23 cellular contexts compared by ENCODE assay signal in the genomic region with DNA sequence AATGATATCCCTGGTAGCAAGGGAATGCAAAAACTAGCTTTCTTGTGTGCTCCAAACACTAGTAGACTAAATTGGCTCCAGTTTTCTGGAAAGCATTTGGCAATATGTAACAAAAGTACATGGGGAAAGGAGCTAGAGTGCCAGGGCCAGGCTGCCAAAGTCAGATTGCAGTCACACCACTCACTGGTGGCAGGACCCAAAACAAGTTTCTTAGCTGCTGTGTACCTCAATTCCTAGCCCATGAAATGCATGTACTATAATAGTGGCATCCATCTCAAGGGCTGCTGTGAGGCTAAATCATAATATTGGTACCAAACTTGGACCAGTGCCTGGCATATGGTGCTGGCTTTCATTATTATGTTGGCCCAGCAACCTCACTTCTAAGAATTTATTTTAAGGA. TPM values are rescaled to one million over a fixed set of nuclear protein-coding genes. Genes with fewer than 3 reads are reported as not detected.
DNase-seq lines count a peak whose midpoint lies in the region; ATAC-seq and TF ChIP-seq lines count a peak whose summit lies in the region.
"Had no signal": no experiment of that assay in that cellular context is flagged by ENCODE, and none has a peak within 500 bp of the region (broad histone marks: within the 10 kb centered on the region; RNA-seq: fewer than 3 reads in every experiment).

No MANE protein-coding gene starts in this region.

- POLR2A ChIA-PET in activated CD8-positive, alpha-beta T cell treated with anti-CD3 and anti-CD28 coated beads, Interleukin-2, amount 10 ng/mL, durations not matched to agents 7 days and 5 days (lab: Charles Lee), result no interaction called here
- POLR2A ChIA-PET in activated CD8-positive, alpha-beta T cell treated with anti-CD3 and anti-CD28 coated beads for 36 hours (lab: Charles Lee), result no interaction called here

- H3K9me3 Mint-ChIP-seq in activated CD8-positive, alpha-beta T cell treated with anti-CD3 and anti-CD28 coated beads, Interleukin-2, amount 10 ng/mL, durations not matched to agents 7 days and 5 days (ENCODE audit: insufficient read depth), result no peaks in the 10 kb centered on the region
- H3K9me3 Mint-ChIP-seq in activated CD8-positive, alpha-beta T cell treated with anti-CD3 and anti-CD28 coated beads for 36 hours, result no peaks in the 10 kb centered on the region
- H3K9me3 Mint-ChIP-seq: CD4-positive, alpha-beta memory T cell; H9 had no signal

- no peak overlapping the region for H3K4me3 Mint-ChIP-seq in activated CD8-positive, alpha-beta T cell treated with anti-CD3 and anti-CD28 coated beads, Interleukin-2, amount 10 ng/mL, durations not matched to agents 7 days and 5 days
- no peak overlapping the region for H3K4me3 Mint-ChIP-seq in activated CD8-positive, alpha-beta T cell treated with anti-CD3 and anti-CD28 coated beads for 36 hours
- H3K4me3 Mint-ChIP-seq: CD4-positive, alpha-beta memory T cell; H9 had no signal

- peaks cover 15% of the 10 kb centered on the region for H3K27me3 Mint-ChIP-seq in activated CD8-positive, alpha-beta T cell treated with anti-CD3 and anti-CD28 coated beads, Interleukin-2, amount 10 ng/mL, durations not matched to agents 7 days and 5 days (ENCODE audit: low read depth)
- H3K27me3 Mint-ChIP-seq in activated CD8-positive, alpha-beta T cell treated with anti-CD3 and anti-CD28 coated beads for 36 hours, result peaks cover 2% of the 10 kb centered on the region

- intact Hi-C loops in activated CD8-positive, alpha-beta T cell treated with anti-CD3 and anti-CD28 coated beads for 36 hours (cut with micrococcal nuclease), result no loop called here
- intact Hi-C loops in body of pancreas (cut with DNase I) (no loop called here), sciatic nerve (cut with DNase I) (no loop called here)

- TF ChIP-seq EP300 in gastroesophageal sphincter (IDR thresholded peaks at IDR 0.05), result no peak

- H3K36me3 Mint-ChIP-seq in activated CD8-positive, alpha-beta T cell treated with anti-CD3 and anti-CD28 coated beads, Interleukin-2, amount 10 ng/mL, durations not matched to agents 7 days and 5 days (ENCODE audit: low read depth), result no peaks in the 10 kb centered on the region
- H3K36me3 Mint-ChIP-seq in activated CD8-positive, alpha-beta T cell treated with anti-CD3 and anti-CD28 coated beads for 36 hours (ENCODE audit: low read depth), result no peaks in the 10 kb centered on the region
- H3K36me3 Mint-ChIP-seq: CD4-positive, alpha-beta memory T cell had no signal

- CTCF ChIA-PET in activated CD8-positive, alpha-beta T cell treated with anti-CD3 and anti-CD28 coated beads, Interleukin-2, amount 10 ng/mL, durations not matched to agents 7 days and 5 days (lab: Charles Lee), result no interaction called here
- CTCF ChIA-PET in activated CD8-positive, alpha-beta T cell treated with anti-CD3 and anti-CD28 coated beads for 36 hours (lab: Charles Lee), result interaction anchor here (2.1 kb wide), 1 partner anchor 10 kb away, joined by 5 read pairs; no protein-coding TSS in a partner anchor

- no peaks in the 10 kb centered on the region for H3K4me1 Mint-ChIP-seq in activated CD8-positive, alpha-beta T cell treated with anti-CD3 and anti-CD28 coated beads, Interleukin-2, amount 10 ng/mL, durations not matched to agents 7 days and 5 days (ENCODE audit: low read depth)
- no peaks in the 10 kb centered on the region for H3K4me1 Mint-ChIP-seq in activated CD8-positive, alpha-beta T cell treated with anti-CD3 and anti-CD28 coated beads for 36 hours (ENCODE audit: low read depth)
- H3K4me1 Mint-ChIP-seq: CD4-positive, alpha-beta memory T cell had no signal

- H3K9me3 ChIP-seq in body of pancreas, result no peaks in the 10 kb centered on the region
- H3K9me3 ChIP-seq in gastroesophageal sphincter, result no peaks in the 10 kb centered on the region
- H3K9me3 ChIP-seq: BLaER1 had no signal

- no peak for TF ChIP-seq POLR2A in body of pancreas (IDR thresholded peaks at IDR 0.05)
- no peak for TF ChIP-seq POLR2A in gastroesophageal sphincter (IDR thresholded peaks at IDR 0.05)

- H3K27ac Mint-ChIP-seq in activated CD8-positive, alpha-beta T cell treated with anti-CD3 and anti-CD28 coated beads, Interleukin-2, amount 10 ng/mL, durations not matched to agents 7 days and 5 days, result no peak overlapping the region
- H3K27ac Mint-ChIP-seq in activated CD8-positive, alpha-beta T cell treated with anti-CD3 and anti-CD28 coated beads for 36 hours, result no peak overlapping the region
- H3K27ac Mint-ChIP-seq: CD4-positive, alpha-beta memory T cell had no signal

- no peak overlapping the region for H3K27ac ChIP-seq in body of pancreas
- H3K27ac ChIP-seq in gastroesophageal sphincter, result peak overlapping the region in 1 of 4 donors; percentile 17
- H3K27ac ChIP-seq: BLaER1, HL-60 had no signal

- peak; percentile 6 for DNase-seq in activated CD8-positive, alpha-beta T cell treated with anti-CD3 and anti-CD28 coated beads, Interleukin-2, amount 10 ng/mL, durations not matched to agents 7 days and 5 days
- DNase-seq in activated CD8-positive, alpha-beta T cell treated with anti-CD3 and anti-CD28 coated beads for 36 hours, result no peak
- DNase-seq in body of pancreas (no peak), sciatic nerve (ENCODE audit: low spot score) (no peak), NCI-H748 treated with DMSO at 0.1 percent for 48 hours (lab: John Stamatoyannopoulos, UW) (no peak)
- DNase-seq: CD4-positive, alpha-beta memory T cell; DMS53; EL; H9; NCI-H1417; NCI-H187; NCI-H2107; NCI-H510A treated with DMSO at 0.1 percent for 48 hours; NCI-H82 had no signal

- H3K36me3 ChIP-seq in body of pancreas (replicated peaks in 1 of 2; ENCODE audit: insufficient read depth in 1 of 2, low read depth in 2 of 2) (no peaks in the 10 kb centered on the region), gastroesophageal sphincter (peaks cover 0 to 37% of the 10 kb centered on the region in 2 donors)
- H3K36me3 ChIP-seq: BLaER1 had no signal

- H3K4me3 ChIP-seq in body of pancreas (no peak overlapping the region), gastroesophageal sphincter (no peak overlapping the region)
- H3K4me3 ChIP-seq: BLaER1, GM12878 had no signal

- ATAC-seq in activated CD8-positive, alpha-beta T cell treated with anti-CD3 and anti-CD28 coated beads, Interleukin-2, amount 10 ng/mL, durations not matched to agents 7 days and 5 days, result no peak
- ATAC-seq in activated CD8-positive, alpha-beta T cell treated with anti-CD3 and anti-CD28 coated beads for 36 hours, result no peak
- peak; percentile 21 for ATAC-seq in body of pancreas
- ATAC-seq in gastroesophageal sphincter, result peak; percentile 43
- ATAC-seq in sciatic nerve, result peak; percentile 34
- no peak for ATAC-seq in HG03432 (IDR thresholded peaks at IDR 0.05; ENCODE audit: unreplicated experiment)
- no peak for ATAC-seq in HG02571 (IDR thresholded peaks at IDR 0.05; ENCODE audit: unreplicated experiment)
- ATAC-seq: GM12878 had no signal

- no peaks in the 10 kb centered on the region for H3K27me3 ChIP-seq in body of pancreas
- H3K27me3 ChIP-seq in gastroesophageal sphincter, result no peaks in the 10 kb centered on the region
- H3K27me3 ChIP-seq: BLaER1 had no signal

- H3K4me1 ChIP-seq in body of pancreas (no peaks in the 10 kb centered on the region), gastroesophageal sphincter (peaks cover 0 to 15% (median 5%) of the 10 kb centered on the region in 3 donors)

- no peak for TF ChIP-seq CTCF in activated CD8-positive, alpha-beta T cell treated with anti-CD3 and anti-CD28 coated beads for 36 hours (IDR thresholded peaks at IDR 0.05)
- no peak for TF ChIP-seq CTCF in body of pancreas (IDR thresholded peaks at IDR 0.05)
- no peak for TF ChIP-seq CTCF in gastroesophageal sphincter (IDR thresholded peaks at IDR 0.05)

RNA-seq across cellular contexts. Expression of a gene that starts 49.3 kb away (rescaled TPM):
- total RNA-seq in activated CD8-positive, alpha-beta T cell treated with anti-CD3 and anti-CD28 coated beads, Interleukin-2, amount 10 ng/mL, durations not matched to agents 7 days and 5 days, result not detected
- total RNA-seq in activated CD8-positive, alpha-beta T cell treated with anti-CD3 and anti-CD28 coated beads for 36 hours, result not detected
- 10 to 100 TPM in 1 of 2 donors, 1 to 10 TPM in 1; 2.0 to 10.1 TPM for total RNA-seq in body of pancreas
- not detected for total RNA-seq in gastroesophageal sphincter
- 0.09 TPM for total RNA-seq in sciatic nerve
- total RNA-seq: CD4-positive, alpha-beta memory T cell; H9; HT1080; M059J; SK-MEL-5 had no signal

RNA-seq across cellular contexts. Expression of a gene that starts 56.1 kb away (rescaled TPM):
- not detected for total RNA-seq in activated CD8-positive, alpha-beta T cell treated with anti-CD3 and anti-CD28 coated beads, Interleukin-2, amount 10 ng/mL, durations not matched to agents 7 days and 5 days
- not detected for total RNA-seq in activated CD8-positive, alpha-beta T cell treated with anti-CD3 and anti-CD28 coated beads for 36 hours
- total RNA-seq in body of pancreas (10 to 100 TPM; 33.7 to 70.2 TPM), gastroesophageal sphincter (10 to 100 TPM in 3 of 4 donors, 1 to 10 TPM in 1; 5.3 to 47.9 (median 18.6) TPM), sciatic nerve (37.5 TPM)
- total RNA-seq: CD4-positive, alpha-beta memory T cell; GM12878 had no signal

Comparison
In these comparisons a context has a peak if more than half of its experiments do, and no peak if none do; other contexts are left out.
1. ATAC-seq: peak in body of pancreas (single experiment), gastroesophageal sphincter (single experiment) and sciatic nerve (single experiment); none in activated CD8-positive, alpha-beta T cell treated with anti-CD3 and anti-CD28 coated beads, Interleukin-2, amount 10 ng/mL, durations not matched to agents 7 days and 5 days (single experiment), activated CD8-positive, alpha-beta T cell treated with anti-CD3 and anti-CD28 coated beads for 36 hours (single experiment), HG03432 (single experiment) and HG02571 (single experiment).
2. RNA of a gene that starts 56.1 kb away (total RNA-seq): 33.7 to 70.2 TPM in body of pancreas, 37.5 TPM in sciatic nerve (single experiment) and 5.3 to 47.9 TPM in gastroesophageal sphincter; not detected in activated CD8-positive, alpha-beta T cell treated with anti-CD3 and anti-CD28 coated beads, Interleukin-2, amount 10 ng/mL, durations not matched to agents 7 days and 5 days and not detected in activated CD8-positive, alpha-beta T cell treated with anti-CD3 and anti-CD28 coated beads for 36 hours; every median in the first group is over 4 times any median in the second.